1 cellular context compared by ENCODE assay signal in the genomic region with DNA sequence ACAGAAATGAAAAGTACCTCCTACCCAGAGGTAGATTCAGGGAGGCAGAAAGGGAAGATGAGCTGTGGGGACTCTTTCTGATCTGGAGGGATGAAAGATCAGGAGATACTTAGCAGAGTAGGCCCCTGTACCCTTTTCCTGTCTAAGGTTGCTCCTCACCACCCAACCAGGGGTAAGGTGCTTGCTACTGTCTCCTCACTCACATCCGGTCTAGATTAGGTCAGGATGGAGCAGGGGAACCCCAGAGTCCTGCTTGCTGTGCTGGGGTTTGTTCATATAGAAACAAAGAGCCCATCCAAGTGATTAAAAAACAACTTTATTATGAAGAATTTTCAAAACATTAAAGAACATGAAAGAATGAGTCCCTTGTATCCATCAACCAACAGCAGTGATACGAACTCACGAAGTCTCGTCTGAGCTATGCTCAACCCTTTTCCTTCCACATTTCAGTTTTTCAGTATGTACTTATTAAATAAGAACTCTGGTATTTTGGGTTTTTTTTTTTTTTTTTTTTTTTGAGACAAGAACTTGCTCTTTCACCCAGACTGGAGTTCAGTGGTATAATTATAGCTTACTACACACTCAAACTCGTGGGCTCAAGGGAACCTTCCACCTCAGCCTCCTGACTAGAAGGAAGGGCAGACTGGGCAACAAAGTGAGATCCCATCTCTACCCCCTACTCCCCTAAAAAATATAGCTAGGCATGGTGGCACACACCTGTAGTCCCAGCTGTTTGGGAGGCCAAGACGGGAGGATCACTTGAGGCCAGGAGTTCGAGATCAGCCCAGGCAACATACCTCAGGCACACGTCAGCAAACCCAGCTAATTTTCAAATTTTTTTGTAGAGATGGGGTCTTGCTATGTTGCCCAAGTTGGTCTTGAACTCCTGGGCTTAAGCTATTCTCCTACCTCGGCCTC.
TF ChIP-seq lines count a peak whose summit lies in the region.

No MANE protein-coding gene starts in this region.

TF ChIP-seq in GM12878, 131 proteins besides CTCF, POLR2A, EP300 and RAD21 (continued from another document):
- TF ChIP-seq, protein P1, sequence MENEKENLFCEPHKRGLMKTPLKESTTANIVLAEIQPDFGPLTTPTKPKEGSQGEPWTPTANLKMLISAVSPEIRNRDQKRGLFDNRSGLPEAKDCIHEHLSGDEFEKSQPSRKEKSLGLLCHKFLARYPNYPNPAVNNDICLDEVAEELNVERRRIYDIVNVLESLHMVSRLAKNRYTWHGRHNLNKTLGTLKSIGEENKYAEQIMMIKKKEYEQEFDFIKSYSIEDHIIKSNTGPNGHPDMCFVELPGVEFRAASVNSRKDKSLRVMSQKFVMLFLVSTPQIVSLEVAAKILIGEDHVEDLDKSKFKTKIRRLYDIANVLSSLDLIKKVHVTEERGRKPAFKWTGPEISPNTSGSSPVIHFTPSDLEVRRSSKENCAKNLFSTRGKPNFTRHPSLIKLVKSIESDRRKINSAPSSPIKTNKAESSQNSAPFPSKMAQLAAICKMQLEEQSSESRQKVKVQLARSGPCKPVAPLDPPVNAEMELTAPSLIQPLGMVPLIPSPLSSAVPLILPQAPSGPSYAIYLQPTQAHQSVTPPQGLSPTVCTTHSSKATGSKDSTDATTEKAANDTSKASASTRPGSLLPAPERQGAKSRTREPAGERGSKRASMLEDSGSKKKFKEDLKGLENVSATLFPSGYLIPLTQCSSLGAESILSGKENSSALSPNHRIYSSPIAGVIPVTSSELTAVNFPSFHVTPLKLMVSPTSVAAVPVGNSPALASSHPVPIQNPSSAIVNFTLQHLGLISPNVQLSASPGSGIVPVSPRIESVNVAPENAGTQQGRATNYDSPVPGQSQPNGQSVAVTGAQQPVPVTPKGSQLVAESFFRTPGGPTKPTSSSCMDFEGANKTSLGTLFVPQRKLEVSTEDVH (IDR thresholded peaks at IDR 0.05; ENCODE audit: low read depth, partially characterized antibody): no peak
- TF ChIP-seq BRCA1 (IDR thresholded peaks at IDR 0.05; ENCODE audit: low read depth, low read length) (no peak), FOS (IDR thresholded peaks at IDR 0.05; ENCODE audit: borderline replicate concordance, extremely low read depth, insufficient read length) (no peak), ETV6 (conservative IDR thresholded peaks at IDR 0.05 in 1 of 2, IDR thresholded peaks at IDR 0.05 in 1 of 2; ENCODE audit: borderline replicate concordance in 1 of 2, low read depth in 1 of 2) (no peak), SPI1 (IDR thresholded peaks at IDR 0.05; ENCODE audit: borderline replicate concordance, insufficient read depth, low read depth, low read length) (no peak), CBFB (IDR thresholded peaks at IDR 0.05; ENCODE audit: low read depth) (no peak), ZBED1 (IDR thresholded peaks at IDR 0.05; ENCODE audit: borderline replicate concordance) (peak; percentile 74; the same call in 1 of the 2 replicates)
- TF ChIP-seq, protein P2, sequence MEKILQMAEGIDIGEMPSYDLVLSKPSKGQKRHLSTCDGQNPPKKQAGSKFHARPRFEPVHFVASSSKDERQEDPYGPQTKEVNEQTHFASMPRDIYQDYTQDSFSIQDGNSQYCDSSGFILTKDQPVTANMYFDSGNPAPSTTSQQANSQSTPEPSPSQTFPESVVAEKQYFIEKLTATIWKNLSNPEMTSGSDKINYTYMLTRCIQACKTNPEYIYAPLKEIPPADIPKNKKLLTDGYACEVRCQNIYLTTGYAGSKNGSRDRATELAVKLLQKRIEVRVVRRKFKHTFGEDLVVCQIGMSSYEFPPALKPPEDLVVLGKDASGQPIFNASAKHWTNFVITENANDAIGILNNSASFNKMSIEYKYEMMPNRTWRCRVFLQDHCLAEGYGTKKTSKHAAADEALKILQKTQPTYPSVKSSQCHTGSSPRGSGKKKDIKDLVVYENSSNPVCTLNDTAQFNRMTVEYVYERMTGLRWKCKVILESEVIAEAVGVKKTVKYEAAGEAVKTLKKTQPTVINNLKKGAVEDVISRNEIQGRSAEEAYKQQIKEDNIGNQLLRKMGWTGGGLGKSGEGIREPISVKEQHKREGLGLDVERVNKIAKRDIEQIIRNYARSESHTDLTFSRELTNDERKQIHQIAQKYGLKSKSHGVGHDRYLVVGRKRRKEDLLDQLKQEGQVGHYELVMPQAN (conservative IDR thresholded peaks at IDR 0.05): no peak; the same call in 1 of the 2 replicates
- TF ChIP-seq, protein P3, sequence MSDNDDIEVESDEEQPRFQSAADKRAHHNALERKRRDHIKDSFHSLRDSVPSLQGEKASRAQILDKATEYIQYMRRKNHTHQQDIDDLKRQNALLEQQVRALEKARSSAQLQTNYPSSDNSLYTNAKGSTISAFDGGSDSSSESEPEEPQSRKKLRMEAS (IDR thresholded peaks at IDR 0.05; ENCODE audit: low read depth, low read length): no peak
- TF ChIP-seq, protein P4, sequence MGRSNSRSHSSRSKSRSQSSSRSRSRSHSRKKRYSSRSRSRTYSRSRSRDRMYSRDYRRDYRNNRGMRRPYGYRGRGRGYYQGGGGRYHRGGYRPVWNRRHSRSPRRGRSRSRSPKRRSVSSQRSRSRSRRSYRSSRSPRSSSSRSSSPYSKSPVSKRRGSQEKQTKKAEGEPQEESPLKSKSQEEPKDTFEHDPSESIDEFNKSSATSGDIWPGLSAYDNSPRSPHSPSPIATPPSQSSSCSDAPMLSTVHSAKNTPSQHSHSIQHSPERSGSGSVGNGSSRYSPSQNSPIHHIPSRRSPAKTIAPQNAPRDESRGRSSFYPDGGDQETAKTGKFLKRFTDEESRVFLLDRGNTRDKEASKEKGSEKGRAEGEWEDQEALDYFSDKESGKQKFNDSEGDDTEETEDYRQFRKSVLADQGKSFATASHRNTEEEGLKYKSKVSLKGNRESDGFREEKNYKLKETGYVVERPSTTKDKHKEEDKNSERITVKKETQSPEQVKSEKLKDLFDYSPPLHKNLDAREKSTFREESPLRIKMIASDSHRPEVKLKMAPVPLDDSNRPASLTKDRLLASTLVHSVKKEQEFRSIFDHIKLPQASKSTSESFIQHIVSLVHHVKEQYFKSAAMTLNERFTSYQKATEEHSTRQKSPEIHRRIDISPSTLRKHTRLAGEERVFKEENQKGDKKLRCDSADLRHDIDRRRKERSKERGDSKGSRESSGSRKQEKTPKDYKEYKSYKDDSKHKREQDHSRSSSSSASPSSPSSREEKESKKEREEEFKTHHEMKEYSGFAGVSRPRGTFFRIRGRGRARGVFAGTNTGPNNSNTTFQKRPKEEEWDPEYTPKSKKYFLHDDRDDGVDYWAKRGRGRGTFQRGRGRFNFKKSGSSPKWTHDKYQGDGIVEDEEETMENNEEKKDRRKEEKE (IDR thresholded peaks at IDR 0.05): no peak
- TF ChIP-seq, protein P5, sequence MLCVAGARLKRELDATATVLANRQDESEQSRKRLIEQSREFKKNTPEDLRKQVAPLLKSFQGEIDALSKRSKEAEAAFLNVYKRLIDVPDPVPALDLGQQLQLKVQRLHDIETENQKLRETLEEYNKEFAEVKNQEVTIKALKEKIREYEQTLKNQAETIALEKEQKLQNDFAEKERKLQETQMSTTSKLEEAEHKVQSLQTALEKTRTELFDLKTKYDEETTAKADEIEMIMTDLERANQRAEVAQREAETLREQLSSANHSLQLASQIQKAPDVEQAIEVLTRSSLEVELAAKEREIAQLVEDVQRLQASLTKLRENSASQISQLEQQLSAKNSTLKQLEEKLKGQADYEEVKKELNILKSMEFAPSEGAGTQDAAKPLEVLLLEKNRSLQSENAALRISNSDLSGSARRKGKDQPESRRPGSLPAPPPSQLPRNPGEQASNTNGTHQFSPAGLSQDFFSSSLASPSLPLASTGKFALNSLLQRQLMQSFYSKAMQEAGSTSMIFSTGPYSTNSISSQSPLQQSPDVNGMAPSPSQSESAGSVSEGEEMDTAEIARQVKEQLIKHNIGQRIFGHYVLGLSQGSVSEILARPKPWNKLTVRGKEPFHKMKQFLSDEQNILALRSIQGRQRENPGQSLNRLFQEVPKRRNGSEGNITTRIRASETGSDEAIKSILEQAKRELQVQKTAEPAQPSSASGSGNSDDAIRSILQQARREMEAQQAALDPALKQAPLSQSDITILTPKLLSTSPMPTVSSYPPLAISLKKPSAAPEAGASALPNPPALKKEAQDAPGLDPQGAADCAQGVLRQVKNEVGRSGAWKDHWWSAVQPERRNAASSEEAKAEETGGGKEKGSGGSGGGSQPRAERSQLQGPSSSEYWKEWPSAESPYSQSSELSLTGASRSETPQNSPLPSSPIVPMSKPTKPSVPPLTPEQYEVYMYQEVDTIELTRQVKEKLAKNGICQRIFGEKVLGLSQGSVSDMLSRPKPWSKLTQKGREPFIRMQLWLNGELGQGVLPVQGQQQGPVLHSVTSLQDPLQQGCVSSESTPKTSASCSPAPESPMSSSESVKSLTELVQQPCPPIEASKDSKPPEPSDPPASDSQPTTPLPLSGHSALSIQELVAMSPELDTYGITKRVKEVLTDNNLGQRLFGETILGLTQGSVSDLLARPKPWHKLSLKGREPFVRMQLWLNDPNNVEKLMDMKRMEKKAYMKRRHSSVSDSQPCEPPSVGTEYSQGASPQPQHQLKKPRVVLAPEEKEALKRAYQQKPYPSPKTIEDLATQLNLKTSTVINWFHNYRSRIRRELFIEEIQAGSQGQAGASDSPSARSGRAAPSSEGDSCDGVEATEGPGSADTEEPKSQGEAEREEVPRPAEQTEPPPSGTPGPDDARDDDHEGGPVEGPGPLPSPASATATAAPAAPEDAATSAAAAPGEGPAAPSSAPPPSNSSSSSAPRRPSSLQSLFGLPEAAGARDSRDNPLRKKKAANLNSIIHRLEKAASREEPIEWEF (IDR thresholded peaks at IDR 0.05; ENCODE audit: insufficient replicate concordance, low read depth, low read length): no peak
